ENCODE assay signal across 1 cellular context in the genomic region with DNA sequence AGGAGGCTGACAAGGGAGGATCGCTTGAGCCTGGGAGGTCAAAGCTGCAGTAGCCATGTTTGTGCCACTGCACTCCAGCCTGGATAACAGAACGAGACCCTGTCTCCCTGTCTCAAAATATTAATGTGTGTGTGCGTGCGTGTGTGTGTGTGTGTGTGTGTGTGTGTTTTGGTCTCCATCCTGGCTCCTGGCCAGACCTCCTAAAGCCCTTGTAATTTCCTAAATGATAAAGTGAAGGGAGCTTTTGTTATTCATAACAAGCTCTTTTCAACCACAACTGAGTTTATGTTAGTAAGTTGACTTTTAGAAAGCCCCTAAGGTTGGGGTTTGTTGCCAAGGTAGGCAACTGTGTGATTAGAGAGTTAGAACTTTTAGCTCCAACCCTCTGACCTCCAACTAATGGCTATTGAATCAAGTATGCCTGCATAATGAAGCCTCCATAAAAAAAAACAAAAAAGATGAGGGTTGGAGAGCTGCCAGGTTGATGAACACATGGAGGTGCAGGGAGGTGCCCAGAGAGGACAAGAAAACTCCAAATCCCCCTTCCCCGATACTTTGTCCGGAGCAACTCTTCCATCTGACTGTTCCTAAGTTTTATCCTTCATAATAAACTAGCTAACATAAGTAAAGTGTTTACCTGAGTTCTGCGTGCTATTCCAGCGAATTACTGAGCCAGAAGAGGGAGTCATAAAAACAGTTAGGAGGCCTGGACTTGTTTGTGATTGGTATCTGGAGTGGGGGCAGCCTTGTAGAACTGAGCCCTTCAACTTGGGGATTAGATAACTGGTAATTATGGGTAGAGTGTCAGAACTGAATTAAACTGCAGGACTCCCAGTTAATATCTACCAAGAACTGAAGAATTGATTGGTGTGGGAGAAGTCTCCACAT.
TF ChIP-seq lines count a peak whose summit lies in the region.

No MANE protein-coding gene starts in this region.

TF ChIP-seq in K562, 482 proteins besides CTCF, POLR2A, EP300 and RAD21 (continued from another document):
- TF ChIP-seq, protein P1, sequence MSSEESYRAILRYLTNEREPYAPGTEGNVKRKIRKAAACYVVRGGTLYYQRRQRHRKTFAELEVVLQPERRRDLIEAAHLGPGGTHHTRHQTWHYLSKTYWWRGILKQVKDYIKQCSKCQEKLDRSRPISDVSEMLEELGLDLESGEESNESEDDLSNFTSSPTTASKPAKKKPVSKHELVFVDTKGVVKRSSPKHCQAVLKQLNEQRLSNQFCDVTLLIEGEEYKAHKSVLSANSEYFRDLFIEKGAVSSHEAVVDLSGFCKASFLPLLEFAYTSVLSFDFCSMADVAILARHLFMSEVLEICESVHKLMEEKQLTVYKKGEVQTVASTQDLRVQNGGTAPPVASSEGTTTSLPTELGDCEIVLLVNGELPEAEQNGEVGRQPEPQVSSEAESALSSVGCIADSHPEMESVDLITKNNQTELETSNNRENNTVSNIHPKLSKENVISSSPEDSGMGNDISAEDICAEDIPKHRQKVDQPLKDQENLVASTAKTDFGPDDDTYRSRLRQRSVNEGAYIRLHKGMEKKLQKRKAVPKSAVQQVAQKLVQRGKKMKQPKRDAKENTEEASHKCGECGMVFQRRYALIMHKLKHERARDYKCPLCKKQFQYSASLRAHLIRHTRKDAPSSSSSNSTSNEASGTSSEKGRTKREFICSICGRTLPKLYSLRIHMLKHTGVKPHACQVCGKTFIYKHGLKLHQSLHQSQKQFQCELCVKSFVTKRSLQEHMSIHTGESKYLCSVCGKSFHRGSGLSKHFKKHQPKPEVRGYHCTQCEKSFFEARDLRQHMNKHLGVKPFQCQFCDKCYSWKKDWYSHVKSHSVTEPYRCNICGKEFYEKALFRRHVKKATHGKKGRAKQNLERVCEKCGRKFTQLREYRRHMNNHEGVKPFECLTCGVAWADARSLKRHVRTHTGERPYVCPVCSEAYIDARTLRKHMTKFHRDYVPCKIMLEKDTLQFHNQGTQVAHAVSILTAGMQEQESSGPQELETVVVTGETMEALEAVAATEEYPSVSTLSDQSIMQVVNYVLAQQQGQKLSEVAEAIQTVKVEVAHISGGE (CRISPR knock-in tag; IDR thresholded peaks at IDR 0.05) = 0 out of 6 replicates have a peak, but pooled peaks of 1 of the 3 experiments have one; percentile 37
- TF ChIP-seq RFX1 (IDR thresholded peaks at IDR 0.05) (no peak), NFIX (CRISPR knock-in tag; IDR thresholded peaks at IDR 0.05; ENCODE audit: low read depth) (peak; percentile 11; the same call in 1 of the 2 replicates), NFIC (IDR thresholded peaks at IDR 0.05) (peak; percentile 96)
- TF ChIP-seq, protein P2, sequence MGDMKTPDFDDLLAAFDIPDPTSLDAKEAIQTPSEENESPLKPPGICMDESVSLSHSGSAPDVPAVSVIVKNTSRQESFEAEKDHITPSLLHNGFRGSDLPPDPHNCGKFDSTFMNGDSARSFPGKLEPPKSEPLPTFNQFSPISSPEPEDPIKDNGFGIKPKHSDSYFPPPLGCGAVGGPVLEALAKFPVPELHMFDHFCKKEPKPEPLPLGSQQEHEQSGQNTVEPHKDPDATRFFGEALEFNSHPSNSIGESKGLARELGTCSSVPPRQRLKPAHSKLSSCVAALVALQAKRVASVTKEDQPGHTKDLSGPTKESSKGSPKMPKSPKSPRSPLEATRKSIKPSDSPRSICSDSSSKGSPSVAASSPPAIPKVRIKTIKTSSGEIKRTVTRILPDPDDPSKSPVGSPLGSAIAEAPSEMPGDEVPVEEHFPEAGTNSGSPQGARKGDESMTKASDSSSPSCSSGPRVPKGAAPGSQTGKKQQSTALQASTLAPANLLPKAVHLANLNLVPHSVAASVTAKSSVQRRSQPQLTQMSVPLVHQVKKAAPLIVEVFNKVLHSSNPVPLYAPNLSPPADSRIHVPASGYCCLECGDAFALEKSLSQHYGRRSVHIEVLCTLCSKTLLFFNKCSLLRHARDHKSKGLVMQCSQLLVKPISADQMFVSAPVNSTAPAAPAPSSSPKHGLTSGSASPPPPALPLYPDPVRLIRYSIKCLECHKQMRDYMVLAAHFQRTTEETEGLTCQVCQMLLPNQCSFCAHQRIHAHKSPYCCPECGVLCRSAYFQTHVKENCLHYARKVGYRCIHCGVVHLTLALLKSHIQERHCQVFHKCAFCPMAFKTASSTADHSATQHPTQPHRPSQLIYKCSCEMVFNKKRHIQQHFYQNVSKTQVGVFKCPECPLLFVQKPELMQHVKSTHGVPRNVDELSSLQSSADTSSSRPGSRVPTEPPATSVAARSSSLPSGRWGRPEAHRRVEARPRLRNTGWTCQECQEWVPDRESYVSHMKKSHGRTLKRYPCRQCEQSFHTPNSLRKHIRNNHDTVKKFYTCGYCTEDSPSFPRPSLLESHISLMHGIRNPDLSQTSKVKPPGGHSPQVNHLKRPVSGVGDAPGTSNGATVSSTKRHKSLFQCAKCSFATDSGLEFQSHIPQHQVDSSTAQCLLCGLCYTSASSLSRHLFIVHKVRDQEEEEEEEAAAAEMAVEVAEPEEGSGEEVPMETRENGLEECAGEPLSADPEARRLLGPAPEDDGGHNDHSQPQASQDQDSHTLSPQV (IDR thresholded peaks at IDR 0.05) = peak; percentile 66
- TF ChIP-seq, protein P3, sequence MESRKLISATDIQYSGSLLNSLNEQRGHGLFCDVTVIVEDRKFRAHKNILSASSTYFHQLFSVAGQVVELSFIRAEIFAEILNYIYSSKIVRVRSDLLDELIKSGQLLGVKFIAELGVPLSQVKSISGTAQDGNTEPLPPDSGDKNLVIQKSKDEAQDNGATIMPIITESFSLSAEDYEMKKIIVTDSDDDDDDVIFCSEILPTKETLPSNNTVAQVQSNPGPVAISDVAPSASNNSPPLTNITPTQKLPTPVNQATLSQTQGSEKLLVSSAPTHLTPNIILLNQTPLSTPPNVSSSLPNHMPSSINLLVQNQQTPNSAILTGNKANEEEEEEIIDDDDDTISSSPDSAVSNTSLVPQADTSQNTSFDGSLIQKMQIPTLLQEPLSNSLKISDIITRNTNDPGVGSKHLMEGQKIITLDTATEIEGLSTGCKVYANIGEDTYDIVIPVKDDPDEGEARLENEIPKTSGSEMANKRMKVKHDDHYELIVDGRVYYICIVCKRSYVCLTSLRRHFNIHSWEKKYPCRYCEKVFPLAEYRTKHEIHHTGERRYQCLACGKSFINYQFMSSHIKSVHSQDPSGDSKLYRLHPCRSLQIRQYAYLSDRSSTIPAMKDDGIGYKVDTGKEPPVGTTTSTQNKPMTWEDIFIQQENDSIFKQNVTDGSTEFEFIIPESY (CRISPR knock-in tag; IDR thresholded peaks at IDR 0.05) = peak; percentile 31; the same call in 1 of the 2 replicates
TF ChIP-seq in K562: peak in this region for 17.
